ENCODE assay signal across 25 cellular contexts in the genomic region with DNA sequence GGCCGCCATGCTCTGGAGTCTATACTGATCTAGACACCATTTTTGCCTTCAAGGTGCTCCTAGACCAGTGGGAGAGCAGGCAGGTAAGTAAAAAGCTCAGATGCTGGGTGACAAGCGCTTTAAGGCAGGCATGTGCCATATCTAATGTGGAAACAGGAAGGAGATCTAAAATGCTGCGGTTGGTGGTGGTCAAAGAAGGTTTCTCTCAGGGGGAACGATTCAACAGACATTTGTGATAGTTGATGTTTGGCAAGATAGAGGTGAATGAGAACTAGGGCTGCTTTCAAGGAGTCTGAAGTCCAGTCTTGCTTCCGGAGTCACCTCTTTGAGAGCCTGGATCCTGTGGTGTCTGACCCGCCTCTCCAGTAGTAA.
DNase-seq lines count a peak whose midpoint lies in the region; ATAC-seq and TF ChIP-seq lines count a peak whose summit lies in the region.
"Had no signal": no experiment of that assay in that cellular context is flagged by ENCODE, and none has a peak within 500 bp of the region (broad histone marks: within the 10 kb centered on the region; RNA-seq: fewer than 3 reads in every experiment).

No MANE protein-coding gene starts in this region.

- no peaks in the 10 kb centered on the region for H3K9me3 Mint-ChIP-seq in MCF 10A (ENCODE audit: unreplicated experiment)
- H3K9me3 Mint-ChIP-seq: activated naive CD4-positive, alpha-beta T cell treated with anti-CD3 and anti-CD28 coated beads, Interleukin-2, amount 10 ng/mL, durations not matched to agents 7 days and 5 days; CD4-positive, alpha-beta T cell; WTC11 had no signal

- DNase-seq in GDM1 (lab: John Stamatoyannopoulos, UW) (peak; percentile 4), NOMO-1 (lab: John Stamatoyannopoulos, UW; ENCODE audit: unreplicated experiment in 2 of 2) (peak; percentile 77 to 84), coronary artery (ENCODE audit: low spot score) (no peak), NCI-H1436 (lab: John Stamatoyannopoulos, UW) (no peak), MCF 10A (ENCODE audit: unreplicated experiment) (no peak), NCI-H128 (lab: John Stamatoyannopoulos, UW; ENCODE audit: unreplicated experiment) (no peak), left lung (no peak)
- DNase-seq: activated CD4-positive, alpha-beta T cell treated with anti-CD3 and anti-CD28 coated beads, Interleukin-2, amount 50 U/mL, for 1 hour; activated naive CD4-positive, alpha-beta T cell treated with anti-CD3 and anti-CD28 coated beads, Interleukin-2, amount 10 ng/mL, durations not matched to agents 7 days and 5 days; amniotic stem cell; CD4-positive, alpha-beta T cell; dermis blood vessel endothelial cell; MG63; NCI-H187; NCI-H526; stimulated activated CD4-positive, alpha-beta T cell treated with anti-CD3 and anti-CD28 coated beads, Interleukin-12 subunit alpha, Interleukin-12 subunit beta, amount 100 ng/mL, for 4 hours; stimulated activated CD4-positive, alpha-beta T cell treated with anti-CD3 and anti-CD28 coated beads, Interleukin-4, amount 100 ng/mL, for 24 hours; stimulated activated naive CD4-positive, alpha-beta T cell treated with Interleukin-2 at 50 U/mL for 16 hours; T-helper 9 cell had no signal

- CTCF ChIA-PET in MCF 10A (lab: Yijun Ruan, JAX) = interaction anchor here (0.6 kb wide), 1 partner anchor 9 kb away, joined by 3 read pairs; no protein-coding TSS in a partner anchor

- no peak overlapping the region for H3K4me2 ChIP-seq in skeletal muscle satellite cell (ENCODE audit: low read length)

- intact Hi-C loops in MCF 10A (cut with micrococcal nuclease) (no loop called here), left lung (cut with DNase I) (loop anchor here in 1 of 2 donors (5.0 kb wide), 1 partner anchor 148 kb away; a partner anchor contains a TSS)

- H3K27ac ChIP-seq in coronary artery (peak overlapping the region; percentile 98 to 100), left lung (no peak overlapping the region)
- H3K27ac ChIP-seq: cardiac muscle cell, RWPE1 had no signal

- no peak for TF ChIP-seq CTCF in coronary artery (IDR thresholded peaks at IDR 0.05)
- TF ChIP-seq CTCF in MCF 10A (IDR thresholded peaks at IDR 0.05; ENCODE audit: unreplicated experiment) = no peak
- no peak for TF ChIP-seq CTCF in left lung (IDR thresholded peaks at IDR 0.05)

- POLR2A ChIA-PET in MCF 10A (lab: Yijun Ruan, JAX) = no interaction called here

- no peaks in the 10 kb centered on the region for H3K27me3 Mint-ChIP-seq in MCF 10A (ENCODE audit: insufficient read depth, unreplicated experiment)

- H3K4me3 ChIP-seq in coronary artery (no peak overlapping the region), skeletal muscle satellite cell (ENCODE audit: low read length) (no peak overlapping the region), left lung (no peak overlapping the region)
- H3K4me3 ChIP-seq: cardiac muscle cell, MG63, right atrium auricular region had no signal

- H3K9me3 ChIP-seq in skeletal muscle satellite cell (replicated peaks; ENCODE audit: low read length) (no peaks in the 10 kb centered on the region), left lung (no peaks in the 10 kb centered on the region)
- H3K9me3 ChIP-seq: MG63, right atrium auricular region had no signal

- no peak overlapping the region for H3K27ac Mint-ChIP-seq in MCF 10A (ENCODE audit: low read depth, unreplicated experiment)
- H3K27ac Mint-ChIP-seq: activated naive CD4-positive, alpha-beta T cell treated with anti-CD3 and anti-CD28 coated beads, Interleukin-2, amount 10 ng/mL, durations not matched to agents 7 days and 5 days; CD4-positive, alpha-beta T cell; IgD-negative memory B cell; WTC11 had no signal

- no peaks in the 10 kb centered on the region for H3K36me3 Mint-ChIP-seq in MCF 10A (ENCODE audit: insufficient read depth, unreplicated experiment)
- H3K36me3 Mint-ChIP-seq: activated naive CD4-positive, alpha-beta T cell treated with anti-CD3 and anti-CD28 coated beads, Interleukin-2, amount 10 ng/mL, durations not matched to agents 7 days and 5 days; WTC11 had no signal

- ATAC-seq in left lung = no peak
- ATAC-seq: WTC11 had no signal

- H3K9ac ChIP-seq in skeletal muscle satellite cell (ENCODE audit: low read depth, low read length) = peak overlapping the region; percentile 10

- BruUV-seq in MCF 10A (replicated peaks; lab: Mats Ljungman, UMichigan) = no TSS peak

- H3K4me1 Mint-ChIP-seq in MCF 10A (ENCODE audit: insufficient read depth, unreplicated experiment) = peaks cover 15% of the 10 kb centered on the region

- H3K36me3 ChIP-seq in skeletal muscle satellite cell (ENCODE audit: insufficient read depth, low read length) (no peaks in the 10 kb centered on the region), left lung (no peaks in the 10 kb centered on the region)
- H3K36me3 ChIP-seq: cardiac muscle cell, MG63, right atrium auricular region had no signal

- H3K27me3 ChIP-seq in skeletal muscle satellite cell (ENCODE audit: control insufficient read depth, insufficient read depth, low read length) (no peaks in the 10 kb centered on the region), left lung (peaks cover 0 to 19% of the 10 kb centered on the region in 2 donors)
- H3K27me3 ChIP-seq: MG63, right atrium auricular region had no signal

- peaks cover 32% of the 10 kb centered on the region for H3K4me1 ChIP-seq in skeletal muscle satellite cell (ENCODE audit: control insufficient read depth, insufficient read depth, low read length)
- H3K4me1 ChIP-seq in left lung = peaks cover 0 to 32% of the 10 kb centered on the region in 2 donors

- no peak overlapping the region for H3K4me3 Mint-ChIP-seq in MCF 10A (ENCODE audit: unreplicated experiment)
- H3K4me3 Mint-ChIP-seq: activated naive CD4-positive, alpha-beta T cell treated with anti-CD3 and anti-CD28 coated beads, Interleukin-2, amount 10 ng/mL, durations not matched to agents 7 days and 5 days; CD4-positive, alpha-beta T cell; WTC11 had no signal

Comparison
In these comparisons a context has a peak if more than half of its experiments do, and no peak if none do; other contexts are left out.
1. DNase-seq: peak in GDM1 (single experiment) and NOMO-1 (2 of 2); none in coronary artery (single experiment), NCI-H1436 (single experiment), MCF 10A (single experiment), NCI-H128 (single experiment) and left lung (0 of 2).
2. H3K27ac ChIP-seq: peak in coronary artery (2 of 2); none in left lung (0 of 2).